ENCODE assay signal across 9 cellular contexts in genomic region chr17:3845754-3846738, GRCh38. TPM values are rescaled to one million over a fixed set of nuclear protein-coding genes. Genes with fewer than 3 reads are reported as not detected.
DNase-seq lines count a peak whose midpoint lies in the region; ATAC-seq, FAIRE-seq and TF ChIP-seq lines count a peak whose summit lies in the region.
"Had no signal": no experiment of that assay in that cellular context is flagged by ENCODE, and none has a peak within 500 bp of the region (broad histone marks: within the 10 kb centered on the region; RNA-seq: fewer than 3 reads in every experiment).

NCBP3 (minus strand) TSS chr17:3846246; CDS start chr17:3846223, 23 bp downstream.

- DNase-seq in NCI-H187 (lab: John Stamatoyannopoulos, UW) (peak; percentile 63 to 76), NCI-H187 treated with DMSO at 0.1 percent for 48 hours (lab: John Stamatoyannopoulos, UW) (no peak), NCI-H2029 (lab: John Stamatoyannopoulos, UW) (peak; percentile 72), T-helper 9 cell (peak; percentile 90), astrocyte (ENCODE audit: low read depth) (peak; percentile 82), hepatic stellate cell (ENCODE audit: low spot score) (peak; percentile 94), retina (peak; percentile 99)

- peak within 1 kb of the TSS; percentile 96 for H3K9ac ChIP-seq in astrocyte (ENCODE audit: low read length)

- no peaks in the 10 kb centered on the region for H3K27me3 ChIP-seq in astrocyte (ENCODE audit: insufficient read depth, low read length)

- H2AFZ ChIP-seq in astrocyte (ENCODE audit: low read depth, low read length), result peak within 1 kb of the TSS; percentile 87

- H3K27ac Mint-ChIP-seq in astrocyte (ENCODE audit: unreplicated experiment), result peak within 1 kb of the TSS; percentile 91

- H3K9me3 Mint-ChIP-seq in astrocyte (ENCODE audit: unreplicated experiment), result no peaks in the 10 kb centered on the region

- peaks cover 41% of the 10 kb centered on the region for H3K79me2 ChIP-seq in astrocyte (ENCODE audit: insufficient read depth, low read length)

- TF ChIP-seq CTCF in astrocyte (IDR thresholded peaks at IDR 0.05; ENCODE audit: insufficient read depth, low read depth, low read length), result peak; percentile 47

- H3K27me3 Mint-ChIP-seq in astrocyte (ENCODE audit: low read depth, unreplicated experiment), result peaks cover 14% of the 10 kb centered on the region

- no peaks in the 10 kb centered on the region for H3K36me3 Mint-ChIP-seq in astrocyte (ENCODE audit: low read depth, unreplicated experiment)

- H3K36me3 ChIP-seq in astrocyte (ENCODE audit: insufficient read depth, low read length), result peaks cover 22% of the 10 kb centered on the region

- no peaks in the 10 kb centered on the region for H3K9me3 ChIP-seq in astrocyte (ENCODE audit: insufficient read depth, low read depth, low read length)

- peak within 1 kb of the TSS; percentile 96 for H3K4me2 ChIP-seq in astrocyte (ENCODE audit: low read length)

- no peak for FAIRE-seq in astrocyte (lab: Jason Lieb, UNC)
- FAIRE-seq: A204.1 had no signal

- peak within 1 kb of the TSS; percentile 80 for H3K4me3 ChIP-seq in astrocyte (ENCODE audit: insufficient read depth, low read depth, low read length)

- peaks cover 6% of the 10 kb centered on the region for H3K4me1 ChIP-seq in astrocyte (ENCODE audit: insufficient read depth, low read length)

- peak within 1 kb of the TSS; percentile 97 for H3K4me3 Mint-ChIP-seq in astrocyte (ENCODE audit: unreplicated experiment)

- peaks cover 7% of the 10 kb centered on the region for H3K4me1 Mint-ChIP-seq in astrocyte (ENCODE audit: low read depth, unreplicated experiment)

- H3K27ac ChIP-seq in astrocyte (ENCODE audit: low read depth, low read length), result peak within 1 kb of the TSS; percentile 75

- peaks cover 29% of the 10 kb centered on the region for H4K20me1 ChIP-seq in astrocyte (ENCODE audit: insufficient read depth, low read length)

- peak; percentile 95 for ATAC-seq in HG02970 (IDR thresholded peaks at IDR 0.05; ENCODE audit: low FRiP score, unreplicated experiment)

RNA-seq across cellular contexts. Expression of gene NCBP3, which starts in this region (rescaled TPM):
- 44.5 and 46.7 TPM in 2 replicates for total RNA-seq in astrocyte
